1 cellular context compared by ENCODE assay signal in genomic region chr22:46535876-46536558, GRCh38.
TF ChIP-seq lines count a peak whose summit lies in the region.

No MANE protein-coding gene starts in this region.

TF ChIP-seq in HCT116, 20 proteins besides CTCF, POLR2A, EP300 and RAD21 (continued from another document):
- TF ChIP-seq ATF3 (IDR thresholded peaks at IDR 0.05) (no peak), CBX3 (IDR thresholded peaks at IDR 0.05; ENCODE audit: low read depth) (no peak), JUND (IDR thresholded peaks at IDR 0.05) (no peak), ZNF274 (IDR thresholded peaks at IDR 0.05; ENCODE audit: low read depth, low read length) (no peak)
